In genomic region chrX:99800016-99800415, GRCh38 we compare ENCODE assay signal across 7 cellular contexts.
"Had no signal": no experiment of that assay in that cellular context is flagged by ENCODE, and none has a peak within 500 bp of the region (broad histone marks: within the 10 kb centered on the region; RNA-seq: fewer than 3 reads in every experiment).

No MANE protein-coding gene starts in this region.

- DNase-seq: IMR-90, KBM-7, KG1 had no signal

- H3K4me3 ChIP-seq: K562 had no signal

- H3K4me2 ChIP-seq: KMS-11 had no signal

- ATAC-seq: K562 had no signal

- H3K9ac ChIP-seq: KMS-11 had no signal

- H3K27ac ChIP-seq: HL-60, KMS-11 had no signal

- FAIRE-seq: HTR-8/SVneo, K562 had no signal
